Comparison of ENCODE assay signal across 8 cellular contexts in genomic region chr1:225999227-225999911, GRCh38. TPM values are rescaled to one million over a fixed set of nuclear protein-coding genes. Genes with fewer than 3 reads are reported as not detected.
DNase-seq lines count a peak whose midpoint lies in the region; ATAC-seq, FAIRE-seq and TF ChIP-seq lines count a peak whose summit lies in the region.

TSS of gene SDE2 (minus strand) at chr1:225999343. CDS start at chr1:225999312, 31 bp downstream.

- H3K56ac ChIP-seq in H1 (replicated peaks; ENCODE audit: insufficient read length, low read depth, low read length) (no peak within 1 kb of the TSS), mesendoderm (ENCODE audit: low read length) (peak within 1 kb of the TSS; percentile 98)

- H4K91ac ChIP-seq in H1 (replicated peaks; ENCODE audit: insufficient read length, low read length), result peak within 1 kb of the TSS; percentile 53

- H3K4me2 ChIP-seq in H1 (ENCODE audit: insufficient read depth in 1 of 2, low read depth in 2 of 2, low read length in 2 of 2), result peak within 1 kb of the TSS; percentile 81 to 85
- peak within 1 kb of the TSS; percentile 91 for H3K4me2 ChIP-seq in mesendoderm (ENCODE audit: low read length)

- H3K79me2 ChIP-seq in H1 (ENCODE audit: control insufficient read depth in 1 of 2, insufficient read depth in 2 of 2, low read length in 2 of 2), result peaks cover 18 to 47% of the 10 kb centered on the region in 2 experiments
- peaks cover 30% of the 10 kb centered on the region for H3K79me2 ChIP-seq in mesendoderm (ENCODE audit: control insufficient read depth, insufficient read depth, low read length)

- H3K18ac ChIP-seq in H1 (ENCODE audit: extremely low read depth, low read length) (peak within 1 kb of the TSS; percentile 86; the same call in 1 of the 2 replicates), mesendoderm (ENCODE audit: low read length) (peak within 1 kb of the TSS; percentile 99)

- WGBS in H1 (ENCODE audit: extremely low coverage in 1 of 2, insufficient coverage in 1 of 2, insufficient read length in 1 of 2, insufficient replicate concordance in 2 of 2, low coverage in 1 of 2, low lambda C conversion rate in 2 of 2, missing lambda C conversion rate in 1 of 2), 2 experiments, result 8% methylated on average over 40 of the region's 53 CpGs; no CpG with 5 or more reads in 1 of the 2 experiments
- no CpG with 5 or more reads among the region's 53 CpGs for WGBS in mesendoderm (ENCODE audit: extremely low coverage, insufficient coverage, low lambda C conversion rate)

- no peak within 1 kb of the TSS for H3K14ac ChIP-seq in H1 (ENCODE audit: insufficient read length)

- H2BK5ac ChIP-seq in H1 (ENCODE audit: low read depth, low read length) (peak within 1 kb of the TSS; percentile 76), mesendoderm (ENCODE audit: low read length) (peak within 1 kb of the TSS; percentile 54)

- H3K4ac ChIP-seq in H1 (replicated peaks; ENCODE audit: insufficient read length, low read depth, low read length), result peak within 1 kb of the TSS; percentile 63
- peak within 1 kb of the TSS; percentile 62 for H3K4ac ChIP-seq in mesendoderm (ENCODE audit: low read depth, low read length)

- H3K23me2 ChIP-seq in H1 (ENCODE audit: low read depth, low read length), result peaks cover 4% of the 10 kb centered on the region

- H3K4me1 ChIP-seq in H1 (replicated peaks in 1 of 4; ENCODE audit: control insufficient read depth in 3 of 4, insufficient read depth in 4 of 4, low read length in 3 of 4) (peaks cover 7 to 16% (median 13%) of the 10 kb centered on the region in 4 experiments), mesendoderm (ENCODE audit: control insufficient read depth, low read depth, low read length) (peaks cover 10% of the 10 kb centered on the region)

- H3K9ac ChIP-seq in H1 (replicated peaks in 1 of 4; ENCODE audit: extremely low read depth in 1 of 4, low read depth in 3 of 4, low read length in 3 of 4) (peak within 1 kb of the TSS; percentile 76 to 96 (median 86)), mesendoderm (ENCODE audit: low read length) (peak within 1 kb of the TSS; percentile 93)

- no peak within 1 kb of the TSS; the same call in 1 of the 2 replicates for H2AFZ ChIP-seq in H1 (ENCODE audit: low read length)

- H3K36me3 ChIP-seq in H1 (ENCODE audit: control insufficient read depth in 2 of 4, insufficient read depth in 4 of 4, low read length in 3 of 4) (peaks cover 0 to 8% (median 2%) of the 10 kb centered on the region in 4 experiments; a peak in 2 of 8 replicates), mesendoderm (ENCODE audit: control insufficient read depth, insufficient read depth, low read length) (no peaks in the 10 kb centered on the region)

- H4K8ac ChIP-seq in H1 (ENCODE audit: extremely low read depth, insufficient read depth, low read length) (peak within 1 kb of the TSS; percentile 98; the same call in 1 of the 2 replicates), mesendoderm (ENCODE audit: low read depth, low read length) (peak within 1 kb of the TSS; percentile 57)

- CTCF ChIA-PET in H1 (lab: Charles Lee; ENCODE audit: partially characterized antibody), result interaction anchor here (0.6 to 1.1 kb wide), 3 partner anchors 37 to 146 kb away, joined by 3 to 5 read pairs (median 5); no protein-coding TSS in a partner anchor

- H2AK5ac ChIP-seq in H1 (ENCODE audit: low read depth, low read length), result no peak within 1 kb of the TSS
- H2AK5ac ChIP-seq in mesendoderm (ENCODE audit: low read length), result peak within 1 kb of the TSS; percentile 52

- peak; percentile 48 for FAIRE-seq in HTR-8/SVneo (lab: Jason Lieb, UNC)
- FAIRE-seq in H1 (lab: Jason Lieb, UNC), result peak; percentile 7

- H2BK120ac ChIP-seq in H1 (replicated peaks; ENCODE audit: low read depth, low read length), result no peak within 1 kb of the TSS
- H2BK120ac ChIP-seq in mesendoderm (ENCODE audit: low read depth, low read length), result no peak within 1 kb of the TSS

- H3K27ac ChIP-seq in H1 (ENCODE audit: low read depth, low read length) (peak within 1 kb of the TSS; percentile 76), mesendoderm (ENCODE audit: low read depth, low read length) (peak within 1 kb of the TSS; percentile 97)

- no peak within 1 kb of the TSS for H3K23ac ChIP-seq in H1 (ENCODE audit: insufficient read length)
- H3K23ac ChIP-seq in mesendoderm (ENCODE audit: low read length), result no peak within 1 kb of the TSS

- peak; percentile 70 for ATAC-seq in GM21367 (IDR thresholded peaks at IDR 0.05; ENCODE audit: unreplicated experiment)

- H3K79me1 ChIP-seq in H1 (ENCODE audit: low read depth, low read length) (peaks cover 4% of the 10 kb centered on the region; the same call in 1 of the 2 replicates), mesendoderm (ENCODE audit: low read length) (peaks cover 10% of the 10 kb centered on the region)

- peaks cover 0 to 4% of the 10 kb centered on the region in 2 experiments for H4K20me1 ChIP-seq in H1 (replicated peaks in 1 of 2; ENCODE audit: control insufficient read depth in 1 of 2, insufficient read depth in 2 of 2, low read length in 2 of 2)

- H4K5ac ChIP-seq in H1 (ENCODE audit: insufficient read length, low read depth, low read length) (peak within 1 kb of the TSS; percentile 39), mesendoderm (ENCODE audit: low read length) (no peak within 1 kb of the TSS)

- DNase-seq in COLO829 (ENCODE audit: low spot score) (peak; percentile 100), HTR-8/SVneo (ENCODE audit: insufficient read length, low spot score) (peak; percentile 97), NOMO-1 treated with dmso at 0.1 percent for 144 hours (lab: John Stamatoyannopoulos, UW; ENCODE audit: unreplicated experiment) (peak; percentile 98), H1 (ENCODE audit: low read depth in 1 of 2, low spot score in 2 of 2) (peak; percentile 98 to 99), mesendoderm (peak; percentile 100)
- DNase-seq in activated CD8-positive, alpha-beta memory T cell treated with anti-CD3 and anti-CD28 coated beads for 48 hours (ENCODE audit: low read depth in 2 of 3, low spot score in 2 of 3), result peak; percentile 98 to 99 (median 98)
- DNase-seq in stimulated activated CD8-positive, alpha-beta memory T cell treated with anti-CD3 and anti-CD28 coated beads, Interleukin-15, amount 100 ng/mL, for 1 hour (ENCODE audit: low read depth), result peak; percentile 99

- no peak; a peak in 1 of 4 replicates for TF ChIP-seq CTCF in H1 (IDR thresholded peaks at IDR 0.05; ENCODE audit: control extremely low read depth in 1 of 3, insufficient read depth in 1 of 3, low read depth in 1 of 3, low read length in 3 of 3)

- TF ChIP-seq EP300 in H1 (IDR thresholded peaks at IDR 0.05; ENCODE audit: borderline replicate concordance in 1 of 2, low read depth in 2 of 2, low read length in 2 of 2), result peak in 1 of 2 experiments; percentile 83; a peak in 1 of 3 replicates

- TF ChIP-seq RAD21 in H1 (IDR thresholded peaks at IDR 0.05 in 1 of 2, conservative IDR thresholded peaks at IDR 0.05 in 1 of 2; ENCODE audit: low read depth in 2 of 2, low read length in 2 of 2), result peak in 1 of 2 experiments; percentile 10; a peak in 1 of 4 replicates

- H3K4me3 ChIP-seq in H1 (ENCODE audit: extremely low read depth in 1 of 4, insufficient read depth in 2 of 4, low read depth in 3 of 4, low read length in 4 of 4) (peak within 1 kb of the TSS; percentile 90 to 99 (median 96)), mesendoderm (ENCODE audit: low read length) (peak within 1 kb of the TSS; percentile 94)

- TF ChIP-seq POLR2A in H1 (IDR thresholded peaks at IDR 0.05; ENCODE audit: control extremely low read depth in 1 of 2, low read depth in 2 of 2, low read length in 2 of 2), result peak; percentile 98 to 99

- no peak within 1 kb of the TSS for H2BK20ac ChIP-seq in H1 (ENCODE audit: low read length)

- H3K27me3 ChIP-seq in H1 (replicated peaks in 1 of 4; ENCODE audit: control insufficient read depth in 3 of 4, extremely low read depth in 1 of 4, insufficient read depth in 3 of 4, low read length in 3 of 4) (no peaks in the 10 kb centered on the region), mesendoderm (ENCODE audit: insufficient read depth, low read length, poor library complexity) (no peaks in the 10 kb centered on the region)

- no peak within 1 kb of the TSS for H2BK15ac ChIP-seq in H1 (ENCODE audit: low read length)
- peak within 1 kb of the TSS; percentile 37 for H2BK15ac ChIP-seq in mesendoderm (replicated peaks; ENCODE audit: low read depth)

- POLR2A ChIA-PET in H1 (lab: Charles Lee; ENCODE audit: partially characterized antibody), result interaction anchor here (0.6 to 2.8 kb wide), 43 partner anchors 9 to 602 kb away, joined by 3 to 43 read pairs (median 4); partner anchors contain the start of genes H3-3A, LEFTY1, LIN9 and SRP9

- no peaks in the 10 kb centered on the region for H3K9me3 ChIP-seq in H1 (ENCODE audit: insufficient read depth in 2 of 2, low read depth in 1 of 2, low read length in 1 of 2)

- H2BK12ac ChIP-seq in H1 (ENCODE audit: low read depth, low read length), result no peak within 1 kb of the TSS

TF ChIP-seq in H1, 55 proteins besides CTCF, POLR2A, EP300 and RAD21 (continues in another document):
- peak; percentile 35; the same call in 1 of the 2 replicates for TF ChIP-seq MAX (IDR thresholded peaks at IDR 0.05)
- TF ChIP-seq KDM1A (IDR thresholded peaks at IDR 0.05; ENCODE audit: borderline replicate concordance, low read length), result no peak
- TF ChIP-seq EZH2 (IDR thresholded peaks at IDR 0.05; ENCODE audit: low read depth, low read length, severe bottlenecking), result no peak
- no peak for TF ChIP-seq TEAD4 (IDR thresholded peaks at IDR 0.05; ENCODE audit: low read depth, low read length)
- peak; percentile 57; the same call in 1 of the 2 replicates for TF ChIP-seq SRF (IDR thresholded peaks at IDR 0.05; ENCODE audit: low read depth, low read length)
- TF ChIP-seq SP1 (IDR thresholded peaks at IDR 0.05; ENCODE audit: low read depth, low read length), result peak; percentile 81
- TF ChIP-seq ASH2L (IDR thresholded peaks at IDR 0.05; ENCODE audit: low read length), result peak; percentile 97
- TF ChIP-seq GABPA (IDR thresholded peaks at IDR 0.05; ENCODE audit: borderline replicate concordance, insufficient read depth, low read length), result no peak
- TF ChIP-seq SIN3A (conservative IDR thresholded peaks at IDR 0.05 in 1 of 2, IDR thresholded peaks at IDR 0.05 in 1 of 2; ENCODE audit: low read depth in 1 of 2, low read length in 2 of 2), result peak; percentile 81 to 93; a peak in 2 of 4 replicates

RNA-seq across cellular contexts. Expression of gene SDE2, which starts in this region (rescaled TPM):
- 16.5 and 16.7 TPM in 2 replicates for total RNA-seq in H1 (2021; fragmentation: NEBNext Ultra II Directional; extraction: Animal tissue kit (Norgen Biotek cat#: 25700))
- polyA plus RNA-seq in H1 (2011; rRNA removed), result 8.0 and 8.5 TPM in 2 replicates
- 11.6 TPM for polyA plus RNA-seq in H1 (2011; cell fraction: cytosol; rRNA removed)
- 3.6 TPM for polyA plus RNA-seq in H1 (2011; cell fraction: nucleus; rRNA removed)
- 6.6 to 8.3 TPM (median 6.7 TPM) in 4 replicates for polyA plus RNA-seq in H1 (2012, experiment 1 of 2)
- polyA plus RNA-seq in H1 (2012, experiment 2 of 2), result 2.2 TPM
- polyA plus RNA-seq in H1 (2013, experiment 1 of 2), result 7.0 TPM
- polyA plus RNA-seq in H1 (2013, experiment 2 of 2), result 7.1 TPM
- polyA minus RNA-seq in H1 (2011; rRNA and poly(A)+ RNA removed), result 7.5 and 7.9 TPM in 2 replicates
- 8.1 TPM for polyA minus RNA-seq in H1 (2011; cell fraction: cytosol; rRNA and poly(A)+ RNA removed)
- polyA minus RNA-seq in H1 (2011; cell fraction: nucleus; rRNA and poly(A)+ RNA removed), result 7.5 TPM
- polyA plus RNA-seq in mesendoderm (2013, experiment 1 of 2), result 12.6 TPM
- 13.0 TPM for polyA plus RNA-seq in mesendoderm (2013, experiment 2 of 2)

Comparison
In these comparisons a context has a peak if more than half of its experiments do, and no peak if none do; other contexts are left out.
1. Peak in every context shown above with its lines: DNase-seq, ATAC-seq, H3K4me3 ChIP-seq and H3K27ac ChIP-seq.